Comparison of ENCODE assay signal across 10 cellular contexts in the genomic region with DNA sequence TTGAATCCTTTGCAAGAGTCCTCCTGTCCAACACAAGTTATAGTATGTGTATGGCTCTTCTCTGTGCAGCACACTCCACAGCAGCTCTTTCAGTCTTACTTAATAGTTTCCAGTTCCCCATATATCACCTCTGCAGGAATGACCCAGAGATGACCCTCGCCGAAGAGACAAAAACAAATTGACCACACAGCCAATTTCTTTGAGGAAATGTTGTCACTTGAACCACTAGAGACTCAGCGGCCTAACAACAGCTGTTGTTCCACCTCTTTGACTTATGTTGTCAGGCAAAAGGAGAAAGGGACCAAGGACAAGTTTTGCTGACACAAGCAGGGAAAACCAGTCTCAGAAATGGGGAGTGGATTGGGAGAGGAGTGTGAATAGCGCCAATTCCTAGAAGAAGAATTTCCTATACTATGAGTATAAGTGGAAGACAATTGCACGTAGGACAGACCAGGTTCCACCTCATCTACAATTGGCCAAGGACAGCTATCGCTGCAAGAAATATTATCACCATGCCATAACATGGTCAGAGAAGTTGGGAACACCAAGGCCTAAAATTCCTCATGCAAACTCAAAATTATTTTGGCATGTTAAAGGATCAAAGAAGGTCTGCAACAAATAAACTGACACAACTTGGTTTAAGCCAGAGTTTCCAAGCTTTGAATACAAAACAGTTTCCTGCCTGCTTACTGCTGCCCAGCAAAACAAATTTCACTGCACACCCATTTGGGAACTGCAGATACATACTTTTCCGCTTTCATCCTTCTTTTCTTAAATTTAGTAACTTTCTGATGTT. TPM values are rescaled to one million over a fixed set of nuclear protein-coding genes. Genes with fewer than 3 reads are reported as not detected.
DNase-seq lines count a peak whose midpoint lies in the region; ATAC-seq and TF ChIP-seq lines count a peak whose summit lies in the region.
"Had no signal": no experiment of that assay in that cellular context is flagged by ENCODE, and none has a peak within 500 bp of the region (broad histone marks: within the 10 kb centered on the region; RNA-seq: fewer than 3 reads in every experiment).

No MANE protein-coding gene starts in this region.

- no peak overlapping the region for H2AFZ ChIP-seq in PC-9

- no peak for TF ChIP-seq POLR2A in testis (IDR thresholded peaks at IDR 0.05)

- peak; percentile 59 for DNase-seq in GM10248 (ENCODE audit: extremely low spot score)
- DNase-seq in SKM-1 (lab: John Stamatoyannopoulos, UW; ENCODE audit: unreplicated experiment), result peak; percentile 52
- DNase-seq in testis, result no peak
- no peak for DNase-seq in PC-9
- no peak for DNase-seq in occipital lobe (lab: John Stamatoyannopoulos, UW)
- DNase-seq: activated naive CD4-positive, alpha-beta T cell had no signal

- H3K27ac ChIP-seq in testis (no peak overlapping the region), PC-9 (no peak overlapping the region)
- H3K27ac ChIP-seq: VCaP had no signal

- H3K4me3 ChIP-seq in testis, result no peak overlapping the region
- H3K4me3 ChIP-seq in PC-9, result no peak overlapping the region

- H3K4me1 ChIP-seq in testis, result no peaks in the 10 kb centered on the region
- peaks cover 13% of the 10 kb centered on the region for H3K4me1 ChIP-seq in PC-9 (replicated peaks; ENCODE audit: insufficient read depth)

- ATAC-seq in GM19463 (IDR thresholded peaks at IDR 0.05; ENCODE audit: unreplicated experiment), result peak; percentile 75
- peak; percentile 49 for ATAC-seq in HG03139 (IDR thresholded peaks at IDR 0.05; ENCODE audit: unreplicated experiment)
- no peak for ATAC-seq in GM19455 (IDR thresholded peaks at IDR 0.05; ENCODE audit: unreplicated experiment)

- H3K79me2 ChIP-seq in PC-9 (ENCODE audit: low read depth), result no peaks in the 10 kb centered on the region

- no peak overlapping the region for H3K4me2 ChIP-seq in PC-9

- H3K27me3 ChIP-seq in testis (no peaks in the 10 kb centered on the region), PC-9 (ENCODE audit: insufficient read depth, low read depth) (no peaks in the 10 kb centered on the region)

- TF ChIP-seq CTCF in GM10248 (IDR thresholded peaks at IDR 0.05; ENCODE audit: control extremely low read depth, extremely low read depth, low read depth, missing control alignments) (no peak), testis (IDR thresholded peaks at IDR 0.05) (no peak), PC-9 (conservative IDR thresholded peaks at IDR 0.05) (no peak)

- no TSS peak for BruUV-seq in PC-9 (replicated peaks; lab: Mats Ljungman, UMichigan)

- WGBS in testis, 2 donors, result 83 to 88% methylated on average over 7 of the region's 7 CpGs

- no peaks in the 10 kb centered on the region for H3K9me3 ChIP-seq in testis
- no peaks in the 10 kb centered on the region for H3K9me3 ChIP-seq in PC-9 (ENCODE audit: insufficient read depth, low read depth)

- CTCF ChIA-PET in GM10248 (lab: Yijun Ruan, JAX) (interaction anchor here (1.0 to 4.3 kb wide), 4 partner anchors 10 to 29 kb away, joined by 5 to 56 read pairs (median 10); no protein-coding TSS in a partner anchor), PC-9 (lab: Charles Lee) (interaction anchor here (0.6 kb wide), 1 partner anchor 643 kb away, joined by 3 read pairs; no protein-coding TSS in a partner anchor)

- H3F3A ChIP-seq in PC-9 (ENCODE audit: insufficient read depth, low read depth), result peaks cover 14% of the 10 kb centered on the region; the same call in 1 of the 2 replicates

- H3K36me3 ChIP-seq in testis (ENCODE audit: low read depth, missing control alignments), result no peaks in the 10 kb centered on the region
- no peaks in the 10 kb centered on the region for H3K36me3 ChIP-seq in PC-9 (ENCODE audit: low read depth)

- no peaks in the 10 kb centered on the region for H4K20me1 ChIP-seq in PC-9 (ENCODE audit: insufficient read depth)

- intact Hi-C loops in testis (cut with DNase I; ENCODE audit: low total_unique reads) (no loop called here), PC-9 (cut with micrococcal nuclease; ENCODE audit: unreplicated experiment) (no loop called here)

- POLR2A ChIA-PET in GM10248 (lab: Yijun Ruan, JAX) (interaction anchor here (1.1 kb wide), 1 partner anchor 41 kb away, joined by 3 read pairs; a partner anchor contains a TSS), PC-9 (lab: Charles Lee; ENCODE audit: unreplicated experiment) (no interaction called here)

- no peaks in the 10 kb centered on the region for H3K9me2 ChIP-seq in PC-9 (ENCODE audit: insufficient read depth)

RNA-seq across cellular contexts. Expression of a gene that starts 41.7 kb away (rescaled TPM):
- total RNA-seq in testis, result 10 to 100 TPM; 56.9 to 60.6 TPM
- 4.9 TPM for polyA plus RNA-seq in testis (ENCODE audit: insufficient read depth, low read depth, low replicate concordance)
- 16.2 and 26.0 TPM in 2 replicates for total RNA-seq in PC-9 (2021)
- total RNA-seq in occipital lobe, result 31.0 TPM

Comparison
In these comparisons a context has a peak if more than half of its experiments do, and no peak if none do; other contexts are left out.
1. DNase-seq: peak in GM10248 (single experiment) and SKM-1 (single experiment); none in testis (single experiment), PC-9 (0 of 2) and occipital lobe (single experiment).